Comparison of ENCODE assay signal across 2 cellular contexts in the genomic region with DNA sequence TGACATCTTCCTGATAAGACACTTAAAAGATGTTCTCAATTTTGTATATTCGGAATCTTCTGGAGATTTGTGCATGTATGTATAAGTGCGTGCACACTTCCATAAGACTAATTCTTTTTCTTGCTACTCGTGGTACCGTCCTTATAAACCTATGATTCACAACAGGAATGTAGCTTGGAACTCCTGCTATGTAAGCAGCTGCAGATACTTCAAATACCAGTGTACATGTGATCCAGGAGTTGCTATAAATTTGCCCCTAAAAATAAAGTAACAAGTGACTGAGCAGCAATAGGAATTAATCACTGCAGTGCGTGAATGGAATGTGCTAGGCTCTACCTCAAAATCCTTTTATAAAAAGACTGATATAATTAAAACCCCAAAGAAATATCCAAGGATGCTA.
TF ChIP-seq lines count a peak whose summit lies in the region.

No MANE protein-coding gene starts in this region.

TF ChIP-seq in IMR-90, 13 proteins besides CTCF, POLR2A, EP300 and RAD21 (continued from another document):
- TF ChIP-seq FOS (IDR thresholded peaks at IDR 0.05; ENCODE audit: low read depth, low read length) (peak; percentile 45; the same call in 1 of the 2 replicates), RFX5 (IDR thresholded peaks at IDR 0.05; ENCODE audit: low read depth, low read length) (no peak)

TF ChIP-seq in WTC11, 78 proteins besides CTCF, POLR2A, EP300 and RAD21:
- no peak for TF ChIP-seq AR (CRISPR knock-in tag; IDR thresholded peaks at IDR 0.05)
- TF ChIP-seq, protein P1, sequence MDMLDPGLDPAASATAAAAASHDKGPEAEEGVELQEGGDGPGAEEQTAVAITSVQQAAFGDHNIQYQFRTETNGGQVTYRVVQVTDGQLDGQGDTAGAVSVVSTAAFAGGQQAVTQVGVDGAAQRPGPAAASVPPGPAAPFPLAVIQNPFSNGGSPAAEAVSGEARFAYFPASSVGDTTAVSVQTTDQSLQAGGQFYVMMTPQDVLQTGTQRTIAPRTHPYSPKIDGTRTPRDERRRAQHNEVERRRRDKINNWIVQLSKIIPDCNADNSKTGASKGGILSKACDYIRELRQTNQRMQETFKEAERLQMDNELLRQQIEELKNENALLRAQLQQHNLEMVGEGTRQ (CRISPR knock-in tag; IDR thresholded peaks at IDR 0.05): no peak
- no peak for TF ChIP-seq NFE2L1 (CRISPR knock-in tag; IDR thresholded peaks at IDR 0.05)
- no peak for TF ChIP-seq SOX15 (CRISPR knock-in tag; IDR thresholded peaks at IDR 0.05)
- no peak for TF ChIP-seq FOXK1 (CRISPR knock-in tag; IDR thresholded peaks at IDR 0.05)
- TF ChIP-seq, protein P2, sequence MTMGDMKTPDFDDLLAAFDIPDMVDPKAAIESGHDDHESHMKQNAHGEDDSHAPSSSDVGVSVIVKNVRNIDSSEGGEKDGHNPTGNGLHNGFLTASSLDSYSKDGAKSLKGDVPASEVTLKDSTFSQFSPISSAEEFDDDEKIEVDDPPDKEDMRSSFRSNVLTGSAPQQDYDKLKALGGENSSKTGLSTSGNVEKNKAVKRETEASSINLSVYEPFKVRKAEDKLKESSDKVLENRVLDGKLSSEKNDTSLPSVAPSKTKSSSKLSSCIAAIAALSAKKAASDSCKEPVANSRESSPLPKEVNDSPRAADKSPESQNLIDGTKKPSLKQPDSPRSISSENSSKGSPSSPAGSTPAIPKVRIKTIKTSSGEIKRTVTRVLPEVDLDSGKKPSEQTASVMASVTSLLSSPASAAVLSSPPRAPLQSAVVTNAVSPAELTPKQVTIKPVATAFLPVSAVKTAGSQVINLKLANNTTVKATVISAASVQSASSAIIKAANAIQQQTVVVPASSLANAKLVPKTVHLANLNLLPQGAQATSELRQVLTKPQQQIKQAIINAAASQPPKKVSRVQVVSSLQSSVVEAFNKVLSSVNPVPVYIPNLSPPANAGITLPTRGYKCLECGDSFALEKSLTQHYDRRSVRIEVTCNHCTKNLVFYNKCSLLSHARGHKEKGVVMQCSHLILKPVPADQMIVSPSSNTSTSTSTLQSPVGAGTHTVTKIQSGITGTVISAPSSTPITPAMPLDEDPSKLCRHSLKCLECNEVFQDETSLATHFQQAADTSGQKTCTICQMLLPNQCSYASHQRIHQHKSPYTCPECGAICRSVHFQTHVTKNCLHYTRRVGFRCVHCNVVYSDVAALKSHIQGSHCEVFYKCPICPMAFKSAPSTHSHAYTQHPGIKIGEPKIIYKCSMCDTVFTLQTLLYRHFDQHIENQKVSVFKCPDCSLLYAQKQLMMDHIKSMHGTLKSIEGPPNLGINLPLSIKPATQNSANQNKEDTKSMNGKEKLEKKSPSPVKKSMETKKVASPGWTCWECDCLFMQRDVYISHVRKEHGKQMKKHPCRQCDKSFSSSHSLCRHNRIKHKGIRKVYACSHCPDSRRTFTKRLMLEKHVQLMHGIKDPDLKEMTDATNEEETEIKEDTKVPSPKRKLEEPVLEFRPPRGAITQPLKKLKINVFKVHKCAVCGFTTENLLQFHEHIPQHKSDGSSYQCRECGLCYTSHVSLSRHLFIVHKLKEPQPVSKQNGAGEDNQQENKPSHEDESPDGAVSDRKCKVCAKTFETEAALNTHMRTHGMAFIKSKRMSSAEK (CRISPR knock-in tag; IDR thresholded peaks at IDR 0.05; ENCODE audit: borderline replicate concordance): no peak
- TF ChIP-seq ZNF396 (CRISPR knock-in tag; IDR thresholded peaks at IDR 0.05; ENCODE audit: borderline replicate concordance): no peak
- TF ChIP-seq, protein P3, sequence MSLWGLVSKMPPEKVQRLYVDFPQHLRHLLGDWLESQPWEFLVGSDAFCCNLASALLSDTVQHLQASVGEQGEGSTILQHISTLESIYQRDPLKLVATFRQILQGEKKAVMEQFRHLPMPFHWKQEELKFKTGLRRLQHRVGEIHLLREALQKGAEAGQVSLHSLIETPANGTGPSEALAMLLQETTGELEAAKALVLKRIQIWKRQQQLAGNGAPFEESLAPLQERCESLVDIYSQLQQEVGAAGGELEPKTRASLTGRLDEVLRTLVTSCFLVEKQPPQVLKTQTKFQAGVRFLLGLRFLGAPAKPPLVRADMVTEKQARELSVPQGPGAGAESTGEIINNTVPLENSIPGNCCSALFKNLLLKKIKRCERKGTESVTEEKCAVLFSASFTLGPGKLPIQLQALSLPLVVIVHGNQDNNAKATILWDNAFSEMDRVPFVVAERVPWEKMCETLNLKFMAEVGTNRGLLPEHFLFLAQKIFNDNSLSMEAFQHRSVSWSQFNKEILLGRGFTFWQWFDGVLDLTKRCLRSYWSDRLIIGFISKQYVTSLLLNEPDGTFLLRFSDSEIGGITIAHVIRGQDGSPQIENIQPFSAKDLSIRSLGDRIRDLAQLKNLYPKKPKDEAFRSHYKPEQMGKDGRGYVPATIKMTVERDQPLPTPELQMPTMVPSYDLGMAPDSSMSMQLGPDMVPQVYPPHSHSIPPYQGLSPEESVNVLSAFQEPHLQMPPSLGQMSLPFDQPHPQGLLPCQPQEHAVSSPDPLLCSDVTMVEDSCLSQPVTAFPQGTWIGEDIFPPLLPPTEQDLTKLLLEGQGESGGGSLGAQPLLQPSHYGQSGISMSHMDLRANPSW (CRISPR knock-in tag; conservative IDR thresholded peaks at IDR 0.05; ENCODE audit: low read depth): no peak
- TF ChIP-seq HMGA2 (CRISPR knock-in tag; IDR thresholded peaks at IDR 0.05): no peak
- TF ChIP-seq ZNF671 (CRISPR knock-in tag; IDR thresholded peaks at IDR 0.05): no peak
- no peak for TF ChIP-seq TEAD1 (CRISPR knock-in tag; IDR thresholded peaks at IDR 0.05)
- TF ChIP-seq IRF2 (CRISPR knock-in tag; IDR thresholded peaks at IDR 0.05; ENCODE audit: borderline replicate concordance, low read depth): no peak
- TF ChIP-seq TP53 (CRISPR knock-in tag; IDR thresholded peaks at IDR 0.05): no peak
- TF ChIP-seq, protein P4, sequence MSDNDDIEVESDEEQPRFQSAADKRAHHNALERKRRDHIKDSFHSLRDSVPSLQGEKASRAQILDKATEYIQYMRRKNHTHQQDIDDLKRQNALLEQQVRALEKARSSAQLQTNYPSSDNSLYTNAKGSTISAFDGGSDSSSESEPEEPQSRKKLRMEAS (CRISPR knock-in tag; IDR thresholded peaks at IDR 0.05): no peak
- no peak for TF ChIP-seq E2F4 (CRISPR knock-in tag; IDR thresholded peaks at IDR 0.05; ENCODE audit: borderline replicate concordance, low read depth)
- TF ChIP-seq KAT7 (CRISPR knock-in tag; IDR thresholded peaks at IDR 0.05; ENCODE audit: borderline replicate concordance): no peak
- TF ChIP-seq, protein P5, sequence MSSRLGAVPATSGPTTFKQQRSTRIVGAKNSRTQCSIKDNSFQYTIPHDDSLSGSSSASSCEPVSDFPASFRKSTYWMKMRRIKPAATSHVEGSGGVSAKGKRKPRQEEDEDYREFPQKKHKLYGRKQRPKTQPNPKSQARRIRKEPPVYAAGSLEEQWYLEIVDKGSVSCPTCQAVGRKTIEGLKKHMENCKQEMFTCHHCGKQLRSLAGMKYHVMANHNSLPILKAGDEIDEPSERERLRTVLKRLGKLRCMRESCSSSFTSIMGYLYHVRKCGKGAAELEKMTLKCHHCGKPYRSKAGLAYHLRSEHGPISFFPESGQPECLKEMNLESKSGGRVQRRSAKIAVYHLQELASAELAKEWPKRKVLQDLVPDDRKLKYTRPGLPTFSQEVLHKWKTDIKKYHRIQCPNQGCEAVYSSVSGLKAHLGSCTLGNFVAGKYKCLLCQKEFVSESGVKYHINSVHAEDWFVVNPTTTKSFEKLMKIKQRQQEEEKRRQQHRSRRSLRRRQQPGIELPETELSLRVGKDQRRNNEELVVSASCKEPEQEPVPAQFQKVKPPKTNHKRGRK (CRISPR knock-in tag; IDR thresholded peaks at IDR 0.05; ENCODE audit: borderline replicate concordance): no peak
- TF ChIP-seq TCF7 (CRISPR knock-in tag; IDR thresholded peaks at IDR 0.05; ENCODE audit: low read depth): no peak
